ENCODE assay signal across 2 cellular contexts in genomic region chr9:131624636-131625241, GRCh38.
TF ChIP-seq lines count a peak whose summit lies in the region.

No MANE protein-coding gene starts in this region.

TF ChIP-seq in IMR-90, 13 proteins besides CTCF, POLR2A, EP300 and RAD21 (continued from another document):
- TF ChIP-seq ELK1 (IDR thresholded peaks at IDR 0.05; ENCODE audit: borderline replicate concordance, low read depth, low read length) (no peak), RFX5 (IDR thresholded peaks at IDR 0.05; ENCODE audit: low read depth, low read length) (no peak), USF2 (IDR thresholded peaks at IDR 0.05; ENCODE audit: low read depth, low read length) (no peak), SMC3 (IDR thresholded peaks at IDR 0.05; ENCODE audit: low read depth, low read length) (no peak), MAFK (IDR thresholded peaks at IDR 0.05; ENCODE audit: low read depth, low read length) (no peak), MXI1 (IDR thresholded peaks at IDR 0.05; ENCODE audit: borderline replicate concordance, low read depth, low read length) (no peak)

TF ChIP-seq in GM12878, 131 proteins besides CTCF, POLR2A, EP300 and RAD21:
- TF ChIP-seq PBX3 (IDR thresholded peaks at IDR 0.05; ENCODE audit: insufficient replicate concordance, low read depth, low read length), result no peak
- peak; percentile 21; the same call in 1 of the 2 replicates for TF ChIP-seq ATF2 (IDR thresholded peaks at IDR 0.05; ENCODE audit: low read length)
- TF ChIP-seq HDGF (IDR thresholded peaks at IDR 0.05), result no peak
- TF ChIP-seq PAX8 (IDR thresholded peaks at IDR 0.05), result no peak
- 0 out of 2 replicates have a peak, but pooled peaks have one; percentile 20 for TF ChIP-seq ATF7 (IDR thresholded peaks at IDR 0.05; ENCODE audit: low read depth)
- no peak for TF ChIP-seq SIX5 (IDR thresholded peaks at IDR 0.05; ENCODE audit: low read depth, low read length, severe bottlenecking)
- TF ChIP-seq CHD1 (IDR thresholded peaks at IDR 0.05; ENCODE audit: low read depth, low read length), result no peak
TF ChIP-seq in GM12878: peak in this region for 2.
